ENCODE assay signal across 18 cellular contexts in the genomic region with DNA sequence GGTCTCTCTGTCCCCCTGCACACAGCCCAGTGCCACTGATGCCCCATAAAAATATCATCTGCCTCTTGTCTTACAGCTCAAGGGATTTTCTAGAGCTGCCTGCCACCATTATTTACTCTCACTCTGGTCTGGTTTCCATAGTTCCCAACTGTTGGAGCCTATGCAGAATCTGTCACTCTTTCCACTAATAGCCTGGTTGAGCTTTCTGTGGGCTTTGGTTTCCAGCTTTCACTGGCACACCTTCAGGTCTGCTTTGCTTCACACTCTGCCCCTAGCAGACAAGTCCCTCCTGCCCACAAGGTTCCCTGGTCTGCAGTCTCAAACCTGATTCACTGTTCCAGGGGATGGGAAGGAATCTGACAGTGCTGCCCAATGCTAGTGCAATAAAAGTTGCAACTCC.
DNase-seq lines count a peak whose midpoint lies in the region; ATAC-seq and TF ChIP-seq lines count a peak whose summit lies in the region.
"Had no signal": no experiment of that assay in that cellular context is flagged by ENCODE, and none has a peak within 500 bp of the region (broad histone marks: within the 10 kb centered on the region; RNA-seq: fewer than 3 reads in every experiment).

No MANE protein-coding gene starts in this region.

- no peak overlapping the region for H3K27ac ChIP-seq in PC-9
- no peak overlapping the region for H3K27ac ChIP-seq in right cardiac atrium (ENCODE audit: low read length)
- H3K27ac ChIP-seq: 22Rv1, SK-N-MC had no signal

- no peaks in the 10 kb centered on the region for H3K36me3 ChIP-seq in PC-9 (ENCODE audit: low read depth)

- no peaks in the 10 kb centered on the region for H4K20me1 ChIP-seq in PC-9 (ENCODE audit: insufficient read depth)

- no peaks in the 10 kb centered on the region for H3K27me3 Mint-ChIP-seq in natural killer cell treated with Interleukin-12 subunit alpha and Interleukin-12 subunit beta and Interleukin-15 and Interleukin-18, amount 100 ng/mL, for 72 hours
- no peaks in the 10 kb centered on the region for H3K27me3 Mint-ChIP-seq in activated CD4-positive, alpha-beta memory T cell treated with anti-CD3 and anti-CD28 coated beads for 36 hours
- H3K27me3 Mint-ChIP-seq: CD4-positive, alpha-beta memory T cell had no signal

- H3K4me3 Mint-ChIP-seq in natural killer cell treated with Interleukin-12 subunit alpha and Interleukin-12 subunit beta and Interleukin-15 and Interleukin-18, amount 100 ng/mL, for 72 hours = no peak overlapping the region
- H3K4me3 Mint-ChIP-seq in activated CD4-positive, alpha-beta memory T cell treated with anti-CD3 and anti-CD28 coated beads for 36 hours = no peak overlapping the region
- H3K4me3 Mint-ChIP-seq: CD4-positive, alpha-beta memory T cell; GM23338 had no signal

- H3K9me3 ChIP-seq in PC-9 (ENCODE audit: insufficient read depth, low read depth) (no peaks in the 10 kb centered on the region), right cardiac atrium (ENCODE audit: control insufficient read depth, low read length) (no peaks in the 10 kb centered on the region)

- peaks cover 14% of the 10 kb centered on the region for H3K9me3 Mint-ChIP-seq in natural killer cell treated with Interleukin-12 subunit alpha and Interleukin-12 subunit beta and Interleukin-15 and Interleukin-18, amount 100 ng/mL, for 72 hours
- no peaks in the 10 kb centered on the region for H3K9me3 Mint-ChIP-seq in activated CD4-positive, alpha-beta memory T cell treated with anti-CD3 and anti-CD28 coated beads for 36 hours
- H3K9me3 Mint-ChIP-seq: GM23338 had no signal

- intact Hi-C loops in PC-9 (cut with micrococcal nuclease; ENCODE audit: unreplicated experiment) = no loop called here
- intact Hi-C loops in right cardiac atrium (cut with DNase I) = no loop called here
- intact Hi-C loops in activated CD4-positive, alpha-beta memory T cell treated with anti-CD3 and anti-CD28 coated beads for 36 hours (cut with micrococcal nuclease) = no loop called here

- H3F3A ChIP-seq in PC-9 (ENCODE audit: insufficient read depth, low read depth) = no peaks in the 10 kb centered on the region

- no peaks in the 10 kb centered on the region for H3K79me2 ChIP-seq in PC-9 (ENCODE audit: low read depth)

- H3K4me3 ChIP-seq in PC-9 (no peak overlapping the region), right cardiac atrium (ENCODE audit: low read length) (no peak overlapping the region)
- H3K4me3 ChIP-seq: GM23338, K562, SK-N-MC had no signal

- DNase-seq in DMS53 (lab: John Stamatoyannopoulos, UW) (peak; percentile 25), DMS53 treated with DMSO at 0.1 percent for 48 hours (lab: John Stamatoyannopoulos, UW; ENCODE audit: unreplicated experiment) (no peak), Ammon's horn (ENCODE audit: low spot score) (peak; percentile 10), PC-9 (no peak), right cardiac atrium (no peak), 8988T (no peak)
- DNase-seq in natural killer cell treated with Interleukin-12 subunit alpha and Interleukin-12 subunit beta and Interleukin-15 and Interleukin-18, amount 100 ng/mL, for 72 hours (ENCODE audit: low spot score) = no peak
- no peak for DNase-seq in activated CD4-positive, alpha-beta memory T cell treated with anti-CD3 and anti-CD28 coated beads for 36 hours
- DNase-seq: CD4-positive, alpha-beta memory T cell; GF-D8; NCI-H1694; NCI-H2107; NCI-H526 treated with DMSO at 0.1 percent for 48 hours had no signal

- no peak overlapping the region for H3K4me2 ChIP-seq in PC-9
- H3K4me2 ChIP-seq: GM23338 had no signal

- peak overlapping the region; percentile 60; the same call in 1 of the 2 replicates for H2AFZ ChIP-seq in PC-9
- H2AFZ ChIP-seq: GM23338 had no signal

- H3K9me2 ChIP-seq in PC-9 (ENCODE audit: insufficient read depth) = no peaks in the 10 kb centered on the region

- H3K27ac Mint-ChIP-seq in natural killer cell treated with Interleukin-12 subunit alpha and Interleukin-12 subunit beta and Interleukin-15 and Interleukin-18, amount 100 ng/mL, for 72 hours = no peak overlapping the region
- H3K27ac Mint-ChIP-seq in activated CD4-positive, alpha-beta memory T cell treated with anti-CD3 and anti-CD28 coated beads for 36 hours = no peak overlapping the region
- H3K27ac Mint-ChIP-seq: CD4-positive, alpha-beta memory T cell; GM23338 had no signal

- H3K27me3 ChIP-seq in PC-9 (ENCODE audit: insufficient read depth, low read depth) (no peaks in the 10 kb centered on the region), right cardiac atrium (ENCODE audit: control insufficient read depth, insufficient read depth) (no peaks in the 10 kb centered on the region)

- no peaks in the 10 kb centered on the region for H3K36me3 Mint-ChIP-seq in natural killer cell treated with Interleukin-12 subunit alpha and Interleukin-12 subunit beta and Interleukin-15 and Interleukin-18, amount 100 ng/mL, for 72 hours
- no peaks in the 10 kb centered on the region for H3K36me3 Mint-ChIP-seq in activated CD4-positive, alpha-beta memory T cell treated with anti-CD3 and anti-CD28 coated beads for 36 hours
- H3K36me3 Mint-ChIP-seq: CD4-positive, alpha-beta memory T cell had no signal

- POLR2A ChIA-PET in PC-9 (lab: Charles Lee; ENCODE audit: unreplicated experiment) = no interaction called here
- POLR2A ChIA-PET in activated CD4-positive, alpha-beta memory T cell treated with anti-CD3 and anti-CD28 coated beads for 36 hours (lab: Charles Lee) = no interaction called here

- H3K4me1 ChIP-seq in PC-9 (replicated peaks; ENCODE audit: insufficient read depth) = no peaks in the 10 kb centered on the region
- H3K4me1 ChIP-seq in right cardiac atrium (ENCODE audit: control insufficient read depth, insufficient read depth, low read length) = no peaks in the 10 kb centered on the region

- BruUV-seq in PC-9 (replicated peaks; lab: Mats Ljungman, UMichigan) = no TSS peak

- ATAC-seq in right cardiac atrium = peak; percentile 75 to 84
- no peak for ATAC-seq in natural killer cell treated with Interleukin-12 subunit alpha and Interleukin-12 subunit beta and Interleukin-15 and Interleukin-18, amount 100 ng/mL, for 72 hours
- ATAC-seq: GM23338, K562, Panc1 had no signal

- H3K4me1 Mint-ChIP-seq in natural killer cell treated with Interleukin-12 subunit alpha and Interleukin-12 subunit beta and Interleukin-15 and Interleukin-18, amount 100 ng/mL, for 72 hours (ENCODE audit: low read depth in 2 of 2) = no peaks in the 10 kb centered on the region
- H3K4me1 Mint-ChIP-seq in activated CD4-positive, alpha-beta memory T cell treated with anti-CD3 and anti-CD28 coated beads for 36 hours (ENCODE audit: low read depth) = no peaks in the 10 kb centered on the region
- H3K4me1 Mint-ChIP-seq: CD4-positive, alpha-beta memory T cell had no signal

- TF ChIP-seq CTCF in PC-9 (conservative IDR thresholded peaks at IDR 0.05) = no peak

- CTCF ChIA-PET in PC-9 (lab: Charles Lee) = no interaction called here
- CTCF ChIA-PET in activated CD4-positive, alpha-beta memory T cell treated with anti-CD3 and anti-CD28 coated beads for 36 hours (lab: Charles Lee) = no interaction called here

Comparison
In these comparisons a context has a peak if more than half of its experiments do, and no peak if none do; other contexts are left out.
1. DNase-seq: peak in DMS53 (single experiment) and Ammon's horn (single experiment); none in DMS53 treated with DMSO at 0.1 percent for 48 hours (single experiment), PC-9 (0 of 2), right cardiac atrium (0 of 3), 8988T (single experiment), natural killer cell treated with Interleukin-12 subunit alpha and Interleukin-12 subunit beta and Interleukin-15 and Interleukin-18, amount 100 ng/mL, for 72 hours (single experiment) and activated CD4-positive, alpha-beta memory T cell treated with anti-CD3 and anti-CD28 coated beads for 36 hours (single experiment).
2. ATAC-seq: peak in right cardiac atrium (2 of 2); none in natural killer cell treated with Interleukin-12 subunit alpha and Interleukin-12 subunit beta and Interleukin-15 and Interleukin-18, amount 100 ng/mL, for 72 hours (0 of 2).